21 cellular contexts compared by ENCODE assay signal in the genomic region with DNA sequence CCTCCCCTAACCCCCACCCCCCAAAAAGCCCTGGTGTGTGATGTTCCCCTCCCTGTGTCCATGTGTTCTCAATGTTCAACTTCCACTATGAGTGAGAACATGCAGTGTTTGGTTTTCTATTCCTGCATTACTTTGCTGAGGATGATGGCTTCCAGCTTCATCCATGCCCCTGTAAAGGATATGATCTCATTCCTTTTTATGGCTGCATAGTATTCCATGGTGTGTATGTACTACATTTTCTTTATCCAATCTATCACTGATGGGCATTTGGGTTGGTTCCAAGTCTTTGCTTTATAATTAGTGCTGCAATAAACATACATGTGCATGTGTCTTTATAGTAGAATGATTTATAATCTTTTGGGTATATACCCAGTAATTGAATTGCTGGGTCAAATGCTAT. TPM values are rescaled to one million over a fixed set of nuclear protein-coding genes. Genes with fewer than 3 reads are reported as not detected.
"Had no signal": no experiment of that assay in that cellular context is flagged by ENCODE, and none has a peak within 500 bp of the region (broad histone marks: within the 10 kb centered on the region; RNA-seq: fewer than 3 reads in every experiment).

No MANE protein-coding gene starts in this region.

RNA-seq across cellular contexts. Expression of gene TMEM247, which starts 43.0 kb away (rescaled TPM):
- total RNA-seq: activated naive CD4-positive, alpha-beta T cell treated with anti-CD3 and anti-CD28 coated beads for 36 hours; activated naive CD4-positive, alpha-beta T cell treated with anti-CD3 and anti-CD28 coated beads, Interleukin-2, amount 50 U/mL, for 72 hours; activated naive CD8-positive, alpha-beta T cell treated with anti-CD3 and anti-CD28 coated beads for 36 hours; activated naive CD8-positive, alpha-beta T cell treated with anti-CD3 and anti-CD28 coated beads, Interleukin-2, amount 10 ng/mL, durations not matched to agents 7 days and 5 days; activated T-cell treated with anti-CD3 and anti-CD28 coated beads, Interleukin-2, amount 50 U/mL, for 4 hours; activated T-cell treated with anti-CD3 and anti-CD28 coated beads, Interleukin-2, amount 50 U/mL, for 72 hours; activated T-helper 1 cell treated with anti-CD3 and anti-CD28 coated beads, Interleukin-12 subunit alpha, Interleukin-12 subunit beta, Interleukin-2, Interleukin-4 antibody, amounts not matched to agents 30 ng/mL and 10 ng/mL and 1 ng/mL, durations not matched to agents 14 hours and 24 hours and 36 hours; activated T-helper 17 cell treated with anti-CD3 and anti-CD28 coated beads, Interleukin-2, amount 50 U/mL, for 72 hours; activated T-helper 2 cell treated with anti-CD3 and anti-CD28 coated beads, Interferon-gamma antibody, Interleukin-2, Interleukin-4, amounts not matched to agents 10 μg/mL and 5 μg/mL and 100 μg/mL, durations not matched to agents 14 hours and 24 hours and 36 hours; adrenal gland; aorta; ascending aorta; astrocyte; body of pancreas; breast epithelium; bronchial epithelial cell; cardiac muscle cell; cardiac septum; cerebellum; chondrocyte had no signal
- polyA plus RNA-seq: adipose tissue, adrenal gland, aorta, cardiac muscle cell had no signal
